27 cellular contexts compared by ENCODE assay signal in the genomic region with DNA sequence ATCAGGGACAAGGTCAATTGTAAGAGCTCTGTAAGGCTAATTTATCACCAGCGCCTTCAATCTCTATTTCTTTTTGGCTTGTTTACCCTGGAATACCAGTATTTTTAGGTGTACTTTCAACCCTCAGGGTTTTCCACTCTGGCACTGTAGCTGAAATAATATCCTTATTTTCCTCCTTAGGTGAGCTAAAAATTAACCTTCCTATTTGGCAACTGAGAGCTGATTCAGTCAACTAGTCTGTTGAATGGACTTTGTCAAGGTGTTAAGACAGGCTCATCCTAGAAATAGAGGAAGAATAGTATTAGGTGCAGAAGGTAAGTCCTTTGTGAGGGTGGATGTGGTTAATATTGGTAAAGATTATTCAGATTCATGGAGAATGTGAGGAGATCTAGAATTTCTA.
"Had no signal": no experiment of that assay in that cellular context is flagged by ENCODE, and none has a peak within 500 bp of the region (broad histone marks: within the 10 kb centered on the region; RNA-seq: fewer than 3 reads in every experiment).

No MANE protein-coding gene starts in this region.

- H3K9me3 ChIP-seq: esophagus squamous epithelium, heart right ventricle, sigmoid colon, spleen, thoracic aorta, tibial nerve, upper lobe of left lung had no signal

- FAIRE-seq: endothelial cell of umbilical vein, keratinocyte, urothelium cell line had no signal

- H3K36me3 ChIP-seq: esophagus squamous epithelium, heart right ventricle, sigmoid colon, spleen, thoracic aorta, tibial nerve, upper lobe of left lung had no signal

- H3K4me1 ChIP-seq: heart right ventricle, sigmoid colon, tibial nerve, upper lobe of left lung had no signal

- DNase-seq: dermis blood vessel endothelial cell; effector memory CD4-positive, alpha-beta T cell; erythroblast; esophagus squamous epithelium; foreskin melanocyte; glutamatergic neuron; heart right ventricle; hypothalamus; left cardiac atrium; left ventricle myocardium superior; midbrain; naive thymus-derived CD8-positive, alpha-beta T cell; nephron progenitor cell; nucleus accumbens; posterior cingulate gyrus; sigmoid colon; spleen; stimulated activated CD4-positive, alpha-beta T cell treated with anti-CD3 and anti-CD28 coated beads, Interleukin-4, amount 100 ng/mL, for 4 hours; upper lobe of left lung had no signal

- H3K27ac ChIP-seq: coronary artery, esophagus squamous epithelium, heart right ventricle, sigmoid colon, spleen, thoracic aorta, tibial nerve, upper lobe of left lung had no signal

- H3K27me3 ChIP-seq: esophagus squamous epithelium, heart right ventricle, sigmoid colon, spleen, tibial nerve, upper lobe of left lung had no signal

- ATAC-seq: heart right ventricle; left cardiac atrium; left ventricle myocardium superior; naive thymus-derived CD8-positive, alpha-beta T cell; stimulated activated memory B cell treated with anti-CD40 and anti-IgM and Interleukin-4, amounts not matched to agents 10 μg/mL and 1 μg/mL and 100 μg/mL, for 72 hours had no signal

- H3K4me3 ChIP-seq: coronary artery, esophagus squamous epithelium, heart right ventricle, lung, sigmoid colon, spleen, thoracic aorta, tibial nerve, upper lobe of left lung had no signal
